Comparison of ENCODE assay signal across 7 cellular contexts in the genomic region with DNA sequence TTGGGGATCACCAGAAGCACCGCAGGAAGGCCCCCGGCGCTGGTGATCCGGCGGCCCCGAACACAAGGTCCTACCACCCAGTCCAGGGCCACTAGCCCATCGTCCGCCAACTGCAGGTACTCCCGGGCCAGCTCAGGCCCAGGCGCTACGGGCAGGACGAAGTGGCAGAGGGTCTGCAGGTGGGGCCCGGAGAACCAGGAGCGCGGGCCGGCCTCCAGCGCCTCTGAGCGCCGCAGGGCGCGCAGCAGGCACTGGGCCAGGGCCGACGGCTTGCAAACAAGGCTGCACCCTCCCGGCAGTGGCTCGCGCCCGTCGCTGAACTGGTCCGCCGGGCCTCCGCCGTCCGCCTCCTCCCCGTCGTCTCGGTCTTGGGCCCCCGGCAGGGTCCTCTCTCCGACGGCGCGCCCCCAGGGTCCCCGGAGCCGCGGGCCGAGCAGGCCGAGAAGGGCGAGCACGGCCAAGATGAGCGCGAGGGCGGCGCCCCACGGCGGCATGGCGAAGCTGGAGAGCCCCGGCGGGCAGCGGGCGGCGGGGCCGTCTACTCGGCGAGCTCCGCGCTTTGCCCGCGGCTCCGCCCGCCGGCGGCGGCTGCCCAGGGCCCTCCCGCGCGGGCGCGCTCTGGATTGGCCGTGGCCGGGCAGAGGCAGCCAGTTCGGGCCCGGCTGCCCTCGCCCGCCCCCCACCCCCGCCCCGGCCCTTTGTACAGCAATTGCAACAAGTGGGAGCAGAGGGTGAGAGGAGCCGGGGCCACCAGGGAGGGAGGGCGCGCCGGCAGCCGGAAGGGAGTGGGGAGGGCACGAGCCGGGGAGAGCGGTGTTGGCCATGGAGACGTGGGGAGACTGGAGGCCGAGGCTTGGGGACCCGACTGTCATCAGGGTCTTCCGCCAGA. TPM values are rescaled to one million over a fixed set of nuclear protein-coding genes. Genes with fewer than 3 reads are reported as not detected.
A peak's percentile ranks its signal among the peaks of the same experiment; 100 is the strongest.
DNase-seq lines count a peak whose midpoint lies in the region; ATAC-seq and TF ChIP-seq lines count a peak whose summit lies in the region.

A gene with protein sequence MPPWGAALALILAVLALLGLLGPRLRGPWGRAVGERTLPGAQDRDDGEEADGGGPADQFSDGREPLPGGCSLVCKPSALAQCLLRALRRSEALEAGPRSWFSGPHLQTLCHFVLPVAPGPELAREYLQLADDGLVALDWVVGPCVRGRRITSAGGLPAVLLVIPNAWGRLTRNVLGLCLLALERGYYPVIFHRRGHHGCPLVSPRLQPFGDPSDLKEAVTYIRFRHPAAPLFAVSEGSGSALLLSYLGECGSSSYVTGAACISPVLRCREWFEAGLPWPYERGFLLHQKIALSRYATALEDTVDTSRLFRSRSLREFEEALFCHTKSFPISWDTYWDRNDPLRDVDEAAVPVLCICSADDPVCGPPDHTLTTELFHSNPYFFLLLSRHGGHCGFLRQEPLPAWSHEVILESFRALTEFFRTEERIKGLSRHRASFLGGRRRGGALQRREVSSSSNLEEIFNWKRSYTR (minus strand): TSS at position 565 of the 889 bp plus-strand sequence. CDS start 71 bp downstream, at position 494.

- H3K27ac ChIP-seq in OCI-LY7 (ENCODE audit: low read depth, low read length, poor library complexity, severe bottlenecking) = peak within 1 kb of the TSS; percentile 68
- H3K27ac ChIP-seq in fibroblast of lung (ENCODE audit: insufficient read depth, low read length) = peak within 1 kb of the TSS; percentile 53
- H3K27ac ChIP-seq in transverse colon = peak within 1 kb of the TSS; percentile 94 to 97 (median 95)

- intact Hi-C loops in OCI-LY7 (cut with micrococcal nuclease; ENCODE audit: unreplicated experiment) (loop anchor here (10.0 kb wide), 2 partner anchors 192 to 422 kb away; no protein-coding TSS in a partner anchor), transverse colon (cut with DNase I; ENCODE audit: low total_unique reads) (no loop called here)

- no peaks in the 10 kb centered on the region for H3K9me2 ChIP-seq in OCI-LY7 (ENCODE audit: insufficient read depth, low read length)

- peaks cover 38% of the 10 kb centered on the region for H3K4me1 Mint-ChIP-seq in activated T-cell treated with anti-CD3 and anti-CD28 coated beads, Interleukin-2, amount 50 U/mL, for 72 hours (ENCODE audit: low read depth)
- peaks cover 43 to 66% (median 53%) of the 10 kb centered on the region in 3 donors for H3K4me1 Mint-ChIP-seq in naive B cell

- no peaks in the 10 kb centered on the region for H3K27me3 ChIP-seq in fibroblast of lung (ENCODE audit: control insufficient read depth, insufficient read depth, low read length)
- no peaks in the 10 kb centered on the region for H3K27me3 ChIP-seq in transverse colon

- TF ChIP-seq CTCF in GM12865 (IDR thresholded peaks at IDR 0.05; ENCODE audit: insufficient read depth, low read depth, low read length, missing control alignments) (peak; percentile 14), OCI-LY7 (conservative IDR thresholded peaks at IDR 0.05; ENCODE audit: low read length) (no peak), fibroblast of lung (conservative IDR thresholded peaks at IDR 0.05 in 1 of 2, IDR thresholded peaks at IDR 0.05 in 1 of 2; ENCODE audit: low read depth in 1 of 2, low read length in 2 of 2) (no peak), transverse colon (IDR thresholded peaks at IDR 0.05) (no peak)

- H3K79me2 ChIP-seq in OCI-LY7 (ENCODE audit: insufficient read depth, low read depth, low read length) (no peaks in the 10 kb centered on the region), fibroblast of lung (ENCODE audit: control insufficient read depth, insufficient read depth, low read length) (no peaks in the 10 kb centered on the region)

- CTCF ChIA-PET in OCI-LY7 (lab: Charles Lee; ENCODE audit: unreplicated experiment) = no interaction called here

- H3K27ac Mint-ChIP-seq in activated T-cell treated with anti-CD3 and anti-CD28 coated beads, Interleukin-2, amount 50 U/mL, for 72 hours = peak within 1 kb of the TSS; percentile 77
- peak within 1 kb of the TSS; percentile 90 to 98 (median 97) for H3K27ac Mint-ChIP-seq in naive B cell

- H3K4me1 ChIP-seq in OCI-LY7 (ENCODE audit: insufficient read depth, low read length, poor library complexity, severe bottlenecking) (peaks cover 37% of the 10 kb centered on the region), fibroblast of lung (ENCODE audit: control insufficient read depth, extremely low read depth, insufficient read depth, low read length) (peaks cover 4% of the 10 kb centered on the region), transverse colon (peaks cover 15 to 45% (median 30%) of the 10 kb centered on the region in 4 donors)

- 0% methylated on average over 71 of the region's 97 CpGs; no CpG with 5 or more reads in 1 of the 2 donors for WGBS in transverse colon (ENCODE audit: low coverage in 1 of 2), 2 donors

- TF ChIP-seq EP300 in transverse colon (IDR thresholded peaks at IDR 0.05; ENCODE audit: low read depth) = no peak

- peak within 1 kb of the TSS; percentile 85 for H3K4me3 ChIP-seq in GM12865 (ENCODE audit: low read depth, low read length)
- H3K4me3 ChIP-seq in OCI-LY7 (ENCODE audit: low read depth, low read length, poor library complexity, severe bottlenecking) = peak within 1 kb of the TSS; percentile 72
- peak within 1 kb of the TSS; percentile 70 to 85 (median 76) for H3K4me3 ChIP-seq in fibroblast of lung (replicated peaks in 1 of 4; ENCODE audit: control extremely low read depth in 1 of 4, insufficient read depth in 1 of 4, low read depth in 3 of 4, low read length in 4 of 4)
- peak within 1 kb of the TSS; percentile 58 to 74 (median 61) for H3K4me3 ChIP-seq in transverse colon

- H3K36me3 ChIP-seq in OCI-LY7 (ENCODE audit: insufficient read depth, low read length) (no peaks in the 10 kb centered on the region), fibroblast of lung (ENCODE audit: control insufficient read depth, insufficient read depth, low read length) (peaks cover 6% of the 10 kb centered on the region), transverse colon (no peaks in the 10 kb centered on the region)

- BruUV-seq in OCI-LY7 (replicated peaks; lab: Mats Ljungman, UMichigan) = no TSS peak

- H3K9me3 ChIP-seq in OCI-LY7 (ENCODE audit: low read length) (no peaks in the 10 kb centered on the region), fibroblast of lung (ENCODE audit: control insufficient read depth, insufficient read depth, low read depth, low read length) (no peaks in the 10 kb centered on the region), transverse colon (no peaks in the 10 kb centered on the region)

- POLR2A ChIA-PET in OCI-LY7 (lab: Charles Lee) = interaction anchor here (0.6 to 1.2 kb wide), 2 partner anchors 88 to 1526 kb away, joined by 3 to 4 read pairs; no protein-coding TSS in a partner anchor

- H3K4me2 ChIP-seq in OCI-LY7 (ENCODE audit: low read length) (peak within 1 kb of the TSS; percentile 98), fibroblast of lung (ENCODE audit: extremely low read depth, insufficient read depth, low read length) (peak within 1 kb of the TSS; percentile 79)

- ATAC-seq in HG03280 (IDR thresholded peaks at IDR 0.05; ENCODE audit: unreplicated experiment) = peak; percentile 33
- peak; percentile 52 to 59 for ATAC-seq in activated T-cell treated with anti-CD3 and anti-CD28 coated beads, Interleukin-2, amount 50 U/mL, for 72 hours (replicated peaks in 1 of 2)
- ATAC-seq in naive B cell (ENCODE audit: low read depth in 2 of 2) = peak; percentile 15 to 21

- peak; percentile 72 for DNase-seq in GM12865 (ENCODE audit: low read depth)
- peak; percentile 45 for DNase-seq in OCI-LY7 (ENCODE audit: low spot score)
- peak; percentile 81 to 82 for DNase-seq in activated T-cell treated with anti-CD3 and anti-CD28 coated beads, Interleukin-2, amount 50 U/mL, for 72 hours
- peak; percentile 65 to 79 for DNase-seq in fibroblast of lung (ENCODE audit: low read depth in 2 of 2)
- peak; percentile 70 for DNase-seq in naive B cell
- DNase-seq in transverse colon = peak; percentile 84

- peak within 1 kb of the TSS; percentile 93 to 95 for H3K4me3 Mint-ChIP-seq in activated T-cell treated with anti-CD3 and anti-CD28 coated beads, Interleukin-2, amount 50 U/mL, for 72 hours
- peak within 1 kb of the TSS; percentile 94 to 99 (median 98) for H3K4me3 Mint-ChIP-seq in naive B cell

- peak within 1 kb of the TSS; percentile 40 for H3K9ac ChIP-seq in fibroblast of lung (ENCODE audit: insufficient read depth, low read length)

- H4K20me1 ChIP-seq in OCI-LY7 (ENCODE audit: insufficient read depth, low read length) (no peaks in the 10 kb centered on the region), fibroblast of lung (ENCODE audit: control insufficient read depth, extremely low read depth, insufficient read depth, low read length) (no peaks in the 10 kb centered on the region)

- in situ Hi-C loops in transverse colon (cut with MboI; ENCODE audit: low pct_ligation_motif_present in 1 of 4, low pct_unique_long_range_greater_than_20kb in 1 of 4, low sequenced_read_pairs in 3 of 4) = no loop called here

- peaks cover 3 to 4% of the 10 kb centered on the region in 2 donors for H3K36me3 Mint-ChIP-seq in activated T-cell treated with anti-CD3 and anti-CD28 coated beads, Interleukin-2, amount 50 U/mL, for 72 hours (ENCODE audit: insufficient read depth in 2 of 2)
- H3K36me3 Mint-ChIP-seq in naive B cell = peaks cover 0 to 5% of the 10 kb centered on the region in 2 donors

- H2AFZ ChIP-seq in OCI-LY7 (ENCODE audit: low read length) (peak within 1 kb of the TSS; percentile 71), fibroblast of lung (ENCODE audit: low read length) (peak within 1 kb of the TSS; percentile 81)

- peak; percentile 85 for TF ChIP-seq POLR2A in transverse colon (IDR thresholded peaks at IDR 0.05)

- H3K27me3 Mint-ChIP-seq in activated T-cell treated with anti-CD3 and anti-CD28 coated beads, Interleukin-2, amount 50 U/mL, for 72 hours (ENCODE audit: low read depth) = no peaks in the 10 kb centered on the region
- H3K27me3 Mint-ChIP-seq in naive B cell = no peaks in the 10 kb centered on the region

- no peaks in the 10 kb centered on the region for H3K9me3 Mint-ChIP-seq in activated T-cell treated with anti-CD3 and anti-CD28 coated beads, Interleukin-2, amount 50 U/mL, for 72 hours
- no peaks in the 10 kb centered on the region for H3K9me3 Mint-ChIP-seq in naive B cell

RNA-seq across cellular contexts. Expression of the gene that starts here (rescaled TPM):
- 7.7 and 8.5 TPM in 2 replicates for total RNA-seq in OCI-LY7 (2014; rRNA removed; shearing (Covaris generic))
- total RNA-seq in OCI-LY7 (2022) = 13.9 and 15.3 TPM in 2 replicates
- total RNA-seq in activated T-cell treated with anti-CD3 and anti-CD28 coated beads, Interleukin-2, amount 50 U/mL, for 72 hours = 1 to 10 TPM; 7.4 to 7.7 TPM
- 5.6 and 11.9 TPM in 2 replicates for total RNA-seq in fibroblast of lung
- 4.1 and 7.3 TPM in 2 replicates for polyA plus RNA-seq in fibroblast of lung
- 4.3 and 8.5 TPM in 2 replicates for polyA plus RNA-seq in fibroblast of lung (2012)
- 9.7 and 10.1 TPM in 2 replicates for polyA minus RNA-seq in fibroblast of lung (ENCODE audit: low replicate concordance)
- polyA plus RNA-seq in naive B cell (ENCODE audit: low read depth in 6 of 6) = 10 to 100 TPM; 15.1 to 45.2 (median 20.3) TPM
- total RNA-seq in transverse colon = 10 to 100 TPM; 18.7 to 38.0 (median 24.6) TPM

Comparison
In these comparisons a context has a peak if more than half of its experiments do, and no peak if none do; other contexts are left out.
1. Peak in every context shown above with its lines: DNase-seq, ATAC-seq, H3K4me3 ChIP-seq and H3K27ac ChIP-seq.